16 cellular contexts compared by ENCODE assay signal in genomic region chr12:85642810-85643209, GRCh38.
DNase-seq lines count a peak whose midpoint lies in the region; ATAC-seq, FAIRE-seq and TF ChIP-seq lines count a peak whose summit lies in the region.
"Had no signal": no experiment of that assay in that cellular context is flagged by ENCODE, and none has a peak within 500 bp of the region (broad histone marks: within the 10 kb centered on the region; RNA-seq: fewer than 3 reads in every experiment).

No MANE protein-coding gene starts in this region.

- DNase-seq in AML-193 (lab: John Stamatoyannopoulos, UW) (peak; percentile 53 to 69), HuH-7.5 (ENCODE audit: low spot score) (peak; percentile 30), K562 (ENCODE audit: extremely low read depth in 1 of 4, low spot score in 3 of 4) (no peak), amniotic stem cell (lab: John Stamatoyannopoulos, UW) (no peak), amygdala (lab: John Stamatoyannopoulos, UW) (no peak)
- no peak for DNase-seq in activated CD4-positive, alpha-beta T cell treated with anti-CD3 and anti-CD28 coated beads for 48 hours
- DNase-seq: activated CD4-positive, CD25-positive, alpha-beta regulatory T cell treated with anti-CD3 and anti-CD28 coated beads, Interleukin-2, amount 50 U/mL, for 72 hours; activated gamma-delta T cell treated with Interleukin-2 at 50 U/mL for 16 hours; COR-L47; dermis blood vessel endothelial cell; naive B cell; stimulated activated naive CD8-positive, alpha-beta T cell treated with anti-CD3 and anti-CD28 coated beads, Interleukin-15, amount 100 ng/mL, for 72 hours had no signal

- H3K27ac ChIP-seq in K562 (ENCODE audit: extremely low read depth, low read depth, low read length): no peak overlapping the region
- H3K27ac ChIP-seq in liver (ENCODE audit: low read depth in 1 of 2, low read length in 2 of 2): no peak overlapping the region
- H3K27ac ChIP-seq: SJSA1 had no signal

- WGBS in K562 (ENCODE audit: insufficient coverage, low coverage, missing lambda C conversion rate): 0% methylated on average over 5 of the region's 5 CpGs
- 43% methylated on average over 5 of the region's 5 CpGs for WGBS in liver

- H3K9ac ChIP-seq in K562 (ENCODE audit: insufficient read depth in 1 of 2, low read depth in 2 of 2, low read length in 2 of 2): no peak overlapping the region
- H3K9ac ChIP-seq in liver (ENCODE audit: low read depth in 1 of 2, low read length in 2 of 2): no peak overlapping the region

- no peak for TF ChIP-seq EP300 in K562 (IDR thresholded peaks at IDR 0.05; ENCODE audit: low read length)

- intact Hi-C loops in K562 (cut with micrococcal nuclease): no loop called here

- POLR2A ChIA-PET in K562 (lab: Yijun Ruan, JAX): interaction anchor here (0.5 kb wide), 1 partner anchor 89 kb away, joined by 3 read pairs; no protein-coding TSS in a partner anchor

- H3K36me3 ChIP-seq in K562 (ENCODE audit: control insufficient read depth, insufficient read depth, low read length) (no peaks in the 10 kb centered on the region), liver (ENCODE audit: control insufficient read depth in 4 of 4, insufficient read depth in 3 of 4, low read depth in 1 of 4, low read length in 3 of 4) (no peaks in the 10 kb centered on the region)
- H3K36me3 ChIP-seq: SJSA1 had no signal

- BruUV-seq in K562 (replicated peaks; lab: Mats Ljungman, UMichigan): no TSS peak

- TF ChIP-seq RAD21 in K562 (CRISPR knock-in tag; conservative IDR thresholded peaks at IDR 0.05 in 1 of 2, IDR thresholded peaks at IDR 0.05 in 1 of 2): no peak
- TF ChIP-seq RAD21 in liver (IDR thresholded peaks at IDR 0.05): peak; percentile 74 to 84

- H3K9me1 ChIP-seq in K562 (ENCODE audit: control insufficient read depth, insufficient read depth, low read length): no peaks in the 10 kb centered on the region

- H3K4me1 ChIP-seq in K562 (replicated peaks in 1 of 2; ENCODE audit: control insufficient read depth in 2 of 2, insufficient read depth in 2 of 2, low read length in 2 of 2) (no peaks in the 10 kb centered on the region), liver (ENCODE audit: control insufficient read depth in 4 of 4, insufficient read depth in 4 of 4, low read length in 3 of 4) (no peaks in the 10 kb centered on the region)
- H3K4me1 ChIP-seq: SJSA1 had no signal

- ATAC-seq in K562 (no peak), HG03025 (IDR thresholded peaks at IDR 0.05; ENCODE audit: low FRiP score, unreplicated experiment) (no peak)
- ATAC-seq: stimulated activated naive CD8-positive, alpha-beta T cell treated with anti-CD3 and anti-CD28 coated beads, Interleukin-15, amount 100 ng/mL, for 72 hours had no signal

- FAIRE-seq in K562 (lab: Jason Lieb, UNC): no peak
- FAIRE-seq: GM18507 had no signal

- CTCF ChIA-PET in K562 (lab: Yijun Ruan, JAX; ENCODE audit: low intra/inter-chr PET ratio): no interaction called here

- TF ChIP-seq POLR2A in K562 (conservative IDR thresholded peaks at IDR 0.05): no peak

- H3K4me3 ChIP-seq in K562 (no peak overlapping the region), liver (ENCODE audit: low read depth in 1 of 3, low read length in 3 of 3) (no peak overlapping the region)
- H3K4me3 ChIP-seq: SJSA1 had no signal

- TF ChIP-seq CTCF in K562 (IDR thresholded peaks at IDR 0.05 in 2 of 3, conservative IDR thresholded peaks at IDR 0.05 in 1 of 3; ENCODE audit: insufficient read depth in 2 of 3, low read depth in 1 of 3, low read length in 3 of 3) (no peak), liver (IDR thresholded peaks at IDR 0.05; ENCODE audit: low read depth, low read length, missing input control) (peak; percentile 69)

- H3K27me3 ChIP-seq in K562 (ENCODE audit: control insufficient read depth in 2 of 2, insufficient read depth in 2 of 2, low read length in 2 of 2): no peaks in the 10 kb centered on the region
- H3K27me3 ChIP-seq in liver (ENCODE audit: control insufficient read depth in 4 of 4, insufficient read depth in 4 of 4, low read length in 3 of 4): no peaks in the 10 kb centered on the region
- H3K27me3 ChIP-seq: SJSA1 had no signal

- in situ Hi-C loops in K562 (cut with MboI): no loop called here

- H3K9me3 ChIP-seq in K562 (replicated peaks; ENCODE audit: control insufficient read depth, insufficient read depth, low read depth, low read length) (peaks cover 1% of the 10 kb centered on the region; the same call in 1 of the 2 replicates), liver (ENCODE audit: control insufficient read depth in 4 of 4, low read length in 3 of 4) (no peaks in the 10 kb centered on the region)
- H3K9me3 ChIP-seq: SJSA1 had no signal

- no peaks in the 10 kb centered on the region for H4K20me1 ChIP-seq in K562 (replicated peaks; ENCODE audit: control insufficient read depth, insufficient read depth, low read length)

- no peak overlapping the region for H2AFZ ChIP-seq in K562 (ENCODE audit: low read depth, low read length)

- no peaks in the 10 kb centered on the region for H3K79me2 ChIP-seq in K562 (ENCODE audit: control insufficient read depth, insufficient read depth, low read length)

- no peak overlapping the region for H3K4me2 ChIP-seq in K562 (ENCODE audit: insufficient read depth, low read length)

TF ChIP-seq in K562, 482 proteins besides CTCF, POLR2A, EP300 and RAD21:
- TF ChIP-seq FOXA3 (CRISPR knock-in tag; conservative IDR thresholded peaks at IDR 0.05 in 1 of 2, IDR thresholded peaks at IDR 0.05 in 1 of 2) (peak in 1 of 2 experiments; percentile 66; a peak in 1 of 4 replicates), NEUROD1 (IDR thresholded peaks at IDR 0.05; ENCODE audit: borderline replicate concordance, low read depth, low read length, partially characterized antibody) (no peak), ZNF140 (CRISPR knock-in tag; IDR thresholded peaks at IDR 0.05) (no peak), ZKSCAN3 (CRISPR knock-in tag; IDR thresholded peaks at IDR 0.05) (no peak), CEBPG (CRISPR knock-in tag; IDR thresholded peaks at IDR 0.05) (peak; percentile 16; the same call in 1 of the 2 replicates), CEBPG (tag; conservative IDR thresholded peaks at IDR 0.05 in 1 of 2, IDR thresholded peaks at IDR 0.05 in 1 of 2) (0 out of 4 replicates have a peak, but pooled peaks of 1 of the 2 experiments have one; percentile 25)

TF ChIP-seq in liver, 16 proteins besides CTCF, POLR2A, EP300 and RAD21:
- TF ChIP-seq FOXA1 (IDR thresholded peaks at IDR 0.05) (peak; percentile 99), NR2F2 (IDR thresholded peaks at IDR 0.05) (no peak), JUND (IDR thresholded peaks at IDR 0.05) (peak in 1 of 2 donors; percentile 34), HNF4G (IDR thresholded peaks at IDR 0.05) (no peak), YY1 (IDR thresholded peaks at IDR 0.05) (peak; percentile 31), FOXA2 (IDR thresholded peaks at IDR 0.05) (peak; percentile 99), HNF4A (conservative IDR thresholded peaks at IDR 0.05) (peak; percentile 75 to 80), RXRA (IDR thresholded peaks at IDR 0.05) (peak; percentile 25 to 57), SP1 (IDR thresholded peaks at IDR 0.05) (peak; percentile 48), EGR1 (IDR thresholded peaks at IDR 0.05; ENCODE audit: low read depth in 2 of 2) (no peak)
- TF ChIP-seq, protein P1, sequence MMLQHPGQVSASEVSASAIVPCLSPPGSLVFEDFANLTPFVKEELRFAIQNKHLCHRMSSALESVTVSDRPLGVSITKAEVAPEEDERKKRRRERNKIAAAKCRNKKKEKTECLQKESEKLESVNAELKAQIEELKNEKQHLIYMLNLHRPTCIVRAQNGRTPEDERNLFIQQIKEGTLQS (IDR thresholded peaks at IDR 0.05): peak; percentile 95

Comparison
In these comparisons a context has a peak if more than half of its experiments do, and no peak if none do; other contexts are left out.
1. DNase-seq: peak in AML-193 (2 of 2) and HuH-7.5 (single experiment); none in K562 (0 of 4), activated CD4-positive, alpha-beta T cell treated with anti-CD3 and anti-CD28 coated beads for 48 hours (single experiment), amniotic stem cell (single experiment) and amygdala (0 of 56).